ENCODE assay signal across 13 cellular contexts in genomic region chr21:32386195-32386870, GRCh38. TPM values are rescaled to one million over a fixed set of nuclear protein-coding genes. Genes with fewer than 3 reads are reported as not detected.
DNase-seq lines count a peak whose midpoint lies in the region; ATAC-seq and TF ChIP-seq lines count a peak whose summit lies in the region.
"Had no signal": no experiment of that assay in that cellular context is flagged by ENCODE, and none has a peak within 500 bp of the region (broad histone marks: within the 10 kb centered on the region; RNA-seq: fewer than 3 reads in every experiment).

No MANE protein-coding gene starts in this region.

- DNase-seq in LHCN-M2 (ENCODE audit: low read depth): peak; percentile 65
- DNase-seq in heart left ventricle: peak in 4 of 5 donors; percentile 46 to 82 (median 66)
- no peak for DNase-seq in stimulated activated effector memory CD8-positive, alpha-beta T cell treated with anti-CD3 and anti-CD28 coated beads, Interleukin-12 subunit alpha, Interleukin-12 subunit beta, amount 100 ng/mL, for 72 hours (ENCODE audit: low spot score in 2 of 2)
- DNase-seq in activated effector memory CD4-positive, alpha-beta T cell treated with anti-CD3 and anti-CD28 coated beads, Interleukin-2, amount 50 U/mL, for 16 hours: no peak
- no peak for DNase-seq in HAP-1 (ENCODE audit: low spot score in 2 of 2)
- DNase-seq: activated CD4-positive, alpha-beta memory T cell treated with anti-CD3 and anti-CD28 coated beads for 36 hours; Caco-2; NCI-H1694 treated with DMSO at 0.1 percent for 48 hours had no signal

- TF ChIP-seq CTCF in heart left ventricle (IDR thresholded peaks at IDR 0.05): no peak

- H3K9me3 ChIP-seq in heart left ventricle: no peaks in the 10 kb centered on the region
- no peaks in the 10 kb centered on the region for H3K9me3 ChIP-seq in HAP-1
- H3K9me3 ChIP-seq: Caco-2, suprapubic skin had no signal

- no peak for TF ChIP-seq POLR2A in heart left ventricle (IDR thresholded peaks at IDR 0.05)

- H3K4me3 ChIP-seq in heart left ventricle (no peak overlapping the region), HAP-1 (no peak overlapping the region)
- H3K4me3 ChIP-seq: hepatocyte, suprapubic skin had no signal

- H3K4me1 Mint-ChIP-seq in activated T-helper 17 cell treated with anti-CD3 and anti-CD28 coated beads, Interleukin-2, amount 50 U/mL, for 72 hours: peaks cover 29% of the 10 kb centered on the region
- H3K4me1 Mint-ChIP-seq in stimulated activated effector memory CD8-positive, alpha-beta T cell treated with anti-CD3 and anti-CD28 coated beads, Interleukin-12 subunit alpha, Interleukin-12 subunit beta, amount 100 ng/mL, for 72 hours: peaks cover 37% of the 10 kb centered on the region

- H3K4me3 Mint-ChIP-seq in activated T-helper 17 cell treated with anti-CD3 and anti-CD28 coated beads, Interleukin-2, amount 50 U/mL, for 72 hours: no peak overlapping the region
- H3K4me3 Mint-ChIP-seq in stimulated activated effector memory CD8-positive, alpha-beta T cell treated with anti-CD3 and anti-CD28 coated beads, Interleukin-12 subunit alpha, Interleukin-12 subunit beta, amount 100 ng/mL, for 72 hours: no peak overlapping the region
- H3K4me3 Mint-ChIP-seq: activated CD4-positive, alpha-beta memory T cell treated with anti-CD3 and anti-CD28 coated beads for 36 hours; activated naive CD4-positive, alpha-beta T cell treated with anti-CD3 and anti-CD28 coated beads, Interleukin-2, amount 50 U/mL, for 24 hours had no signal

- no peaks in the 10 kb centered on the region for H3K9me3 Mint-ChIP-seq in activated T-helper 17 cell treated with anti-CD3 and anti-CD28 coated beads, Interleukin-2, amount 50 U/mL, for 72 hours
- H3K9me3 Mint-ChIP-seq in stimulated activated effector memory CD8-positive, alpha-beta T cell treated with anti-CD3 and anti-CD28 coated beads, Interleukin-12 subunit alpha, Interleukin-12 subunit beta, amount 100 ng/mL, for 72 hours: no peaks in the 10 kb centered on the region
- H3K9me3 Mint-ChIP-seq: activated CD4-positive, alpha-beta memory T cell treated with anti-CD3 and anti-CD28 coated beads for 36 hours; activated naive CD4-positive, alpha-beta T cell treated with anti-CD3 and anti-CD28 coated beads, Interleukin-2, amount 50 U/mL, for 24 hours had no signal

- H3K36me3 Mint-ChIP-seq in activated T-helper 17 cell treated with anti-CD3 and anti-CD28 coated beads, Interleukin-2, amount 50 U/mL, for 72 hours (ENCODE audit: low read depth): peaks cover 94% of the 10 kb centered on the region
- H3K36me3 Mint-ChIP-seq in stimulated activated effector memory CD8-positive, alpha-beta T cell treated with anti-CD3 and anti-CD28 coated beads, Interleukin-12 subunit alpha, Interleukin-12 subunit beta, amount 100 ng/mL, for 72 hours: peaks cover 60% of the 10 kb centered on the region

- no peaks in the 10 kb centered on the region for H3K27me3 Mint-ChIP-seq in activated T-helper 17 cell treated with anti-CD3 and anti-CD28 coated beads, Interleukin-2, amount 50 U/mL, for 72 hours
- H3K27me3 Mint-ChIP-seq: activated CD4-positive, alpha-beta memory T cell treated with anti-CD3 and anti-CD28 coated beads for 36 hours; activated naive CD4-positive, alpha-beta T cell treated with anti-CD3 and anti-CD28 coated beads, Interleukin-2, amount 50 U/mL, for 24 hours had no signal

- intact Hi-C loops in heart left ventricle (cut with DNase I): no loop called here

- H3K27ac ChIP-seq in heart left ventricle: peak overlapping the region in 10 of 12 donors; percentile 11 to 74 (median 58)
- H3K27ac ChIP-seq: hepatocyte, suprapubic skin had no signal

- H3K36me3 ChIP-seq in heart left ventricle (peaks cover 0 to 50% (median 33%) of the 10 kb centered on the region in 9 donors), HAP-1 (replicated peaks) (peaks cover 46% of the 10 kb centered on the region)

- WGBS in heart left ventricle, 4 donors: 47 to 54% (median 50%) methylated on average over 6 of the region's 6 CpGs

- in situ Hi-C loops in HAP-1 (cut with MboI; ENCODE audit: low sequenced_read_pairs): loop anchor here (25.0 kb wide), 1 partner anchor 376 kb away; the partner anchor contains the start of gene PAXBP1

- H3K4me1 ChIP-seq in heart left ventricle: peaks cover 0 to 38% (median 15%) of the 10 kb centered on the region in 12 donors
- H3K4me1 ChIP-seq in HAP-1: no peaks in the 10 kb centered on the region
- H3K4me1 ChIP-seq: Caco-2 had no signal

- peak; percentile 42 for ATAC-seq in activated T-helper 17 cell treated with anti-CD3 and anti-CD28 coated beads, Interleukin-2, amount 50 U/mL, for 72 hours (replicated peaks)
- peak; percentile 71 to 89 (median 87) for ATAC-seq in heart left ventricle
- ATAC-seq in stimulated activated effector memory CD8-positive, alpha-beta T cell treated with anti-CD3 and anti-CD28 coated beads, Interleukin-12 subunit alpha, Interleukin-12 subunit beta, amount 100 ng/mL, for 72 hours: peak; percentile 36
- no peak for ATAC-seq in GM19035 (IDR thresholded peaks at IDR 0.05; ENCODE audit: unreplicated experiment)

- H3K27ac Mint-ChIP-seq in activated T-helper 17 cell treated with anti-CD3 and anti-CD28 coated beads, Interleukin-2, amount 50 U/mL, for 72 hours: peak overlapping the region; percentile 80
- no peak overlapping the region for H3K27ac Mint-ChIP-seq in stimulated activated effector memory CD8-positive, alpha-beta T cell treated with anti-CD3 and anti-CD28 coated beads, Interleukin-12 subunit alpha, Interleukin-12 subunit beta, amount 100 ng/mL, for 72 hours
- H3K27ac Mint-ChIP-seq: activated naive CD4-positive, alpha-beta T cell treated with anti-CD3 and anti-CD28 coated beads, Interleukin-2, amount 50 U/mL, for 24 hours had no signal

- H3K27me3 ChIP-seq in heart left ventricle (no peaks in the 10 kb centered on the region), HAP-1 (ENCODE audit: low read depth) (no peaks in the 10 kb centered on the region)
- H3K27me3 ChIP-seq: hepatocyte, suprapubic skin had no signal

RNA-seq across cellular contexts. Expression of gene URB1, which starts 6.5 kb away (rescaled TPM):
- total RNA-seq in LHCN-M2 (2014; rRNA removed) (19.9 and 22.6 TPM in 2 replicates), heart left ventricle (10 to 100 TPM in 6 of 9 donors, 1 to 10 TPM in 3; 6.7 to 26.0 (median 11.5) TPM)
- 10.7 TPM for polyA plus RNA-seq in LHCN-M2 (2012)
- total RNA-seq in activated T-helper 17 cell treated with anti-CD3 and anti-CD28 coated beads, Interleukin-2, amount 50 U/mL, for 72 hours: 10 to 100 TPM; 17.6 to 37.2 TPM
- polyA plus RNA-seq in heart left ventricle: 10 to 100 TPM in 1 of 2 donors, 1 to 10 TPM in 1; 4.6 to 10.3 TPM

RNA-seq across cellular contexts. Expression of gene EVA1C, which starts 26.2 kb away (rescaled TPM):
- 2.2 and 3.2 TPM in 2 replicates for total RNA-seq in LHCN-M2 (2014; rRNA removed)
- 2.1 TPM for polyA plus RNA-seq in LHCN-M2 (2012)
- 10 to 100 TPM in 1 of 2 donors, 1 to 10 TPM in 1; 10.0 to 13.1 TPM for total RNA-seq in activated T-helper 17 cell treated with anti-CD3 and anti-CD28 coated beads, Interleukin-2, amount 50 U/mL, for 72 hours
- 10 to 100 TPM; 10.1 to 44.4 (median 19.7) TPM for total RNA-seq in heart left ventricle
- polyA plus RNA-seq in heart left ventricle: 10 to 100 TPM; 17.3 to 22.8 TPM
- total RNA-seq: Caco-2 had no signal

Comparison
In these comparisons a context has a peak if more than half of its experiments do, and no peak if none do; other contexts are left out.
1. DNase-seq: peak in LHCN-M2 (single experiment) and heart left ventricle (4 of 5); none in stimulated activated effector memory CD8-positive, alpha-beta T cell treated with anti-CD3 and anti-CD28 coated beads, Interleukin-12 subunit alpha, Interleukin-12 subunit beta, amount 100 ng/mL, for 72 hours (0 of 2), activated effector memory CD4-positive, alpha-beta T cell treated with anti-CD3 and anti-CD28 coated beads, Interleukin-2, amount 50 U/mL, for 16 hours (single experiment) and HAP-1 (0 of 2).